Comparison of ENCODE assay signal across 8 cellular contexts in the genomic region with DNA sequence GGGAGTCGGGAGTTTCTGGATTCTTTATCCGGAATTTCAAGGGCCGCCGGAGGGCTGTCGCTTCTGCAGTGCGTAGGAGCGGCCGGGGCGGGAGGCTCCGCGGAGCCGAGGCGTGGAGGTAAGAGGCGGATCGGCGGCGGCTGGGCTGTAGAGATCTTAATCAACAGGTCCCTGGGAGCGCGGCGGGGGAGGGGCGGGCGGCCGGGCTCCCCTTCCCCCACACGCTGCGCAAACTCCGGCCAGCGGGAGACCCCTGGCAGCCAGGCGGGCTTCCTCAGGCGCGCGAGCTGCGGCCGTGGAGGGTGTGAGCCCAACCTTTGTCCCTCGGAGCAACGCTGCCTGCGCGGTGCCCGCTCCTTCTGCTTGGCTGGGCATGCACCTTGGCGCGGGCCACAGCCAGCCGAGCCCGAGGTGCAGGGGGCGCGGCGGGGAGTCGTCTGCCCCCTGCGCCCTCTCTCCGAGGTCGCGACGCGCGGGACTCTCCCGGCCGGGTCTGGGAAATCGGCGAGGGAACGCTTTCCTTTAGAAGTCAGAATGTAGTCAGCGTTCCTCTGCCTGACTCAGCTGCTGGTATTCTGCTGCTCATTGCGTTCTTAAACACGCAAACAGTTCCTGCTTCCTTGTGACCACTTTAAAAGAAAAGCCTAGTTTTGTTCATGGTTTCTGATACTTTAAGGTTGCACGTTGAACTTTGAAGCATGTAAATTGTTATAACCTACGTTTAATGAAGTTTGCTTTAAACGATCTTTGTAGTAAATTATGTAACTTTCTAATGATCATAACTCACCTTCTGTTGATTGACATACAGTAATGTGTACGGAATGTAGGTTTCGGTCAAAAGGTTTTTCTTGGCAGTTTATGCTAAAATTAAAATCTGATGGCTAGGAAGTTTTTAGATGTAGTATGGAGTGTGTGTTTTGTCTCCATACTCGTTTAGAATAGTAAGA. TPM values are rescaled to one million over a fixed set of nuclear protein-coding genes. Genes with fewer than 3 reads are reported as not detected.
DNase-seq lines count a peak whose midpoint lies in the region; ATAC-seq and TF ChIP-seq lines count a peak whose summit lies in the region.

A gene (plus strand): TSS at position 20 of the 947 bp plus-strand sequence. CDS start 37,736 bp downstream, outside the sequence.

- peak; percentile 88 for DNase-seq in EH (ENCODE audit: low read depth)
- peak; percentile 66 to 69 for DNase-seq in SJCRH30
- peak; percentile 91 for DNase-seq in choroid plexus epithelial cell (ENCODE audit: low read depth)
- no peak for DNase-seq in kidney epithelial cell (ENCODE audit: low read depth)
- DNase-seq in stimulated activated CD4-positive, alpha-beta T cell treated with anti-CD3 and anti-CD28 coated beads, Interleukin-12 subunit alpha, Interleukin-12 subunit beta, amount 100 ng/mL, for 4 hours, result peak; percentile 45
- DNase-seq in NCI-H146 (lab: John Stamatoyannopoulos, UW), result no peak

- no peaks in the 10 kb centered on the region for H3K36me3 ChIP-seq in SJCRH30
- H3K36me3 ChIP-seq in kidney epithelial cell (ENCODE audit: control insufficient read depth, insufficient read depth, low read length), result no peaks in the 10 kb centered on the region

- TF ChIP-seq CTCF in choroid plexus epithelial cell (conservative IDR thresholded peaks at IDR 0.05; ENCODE audit: low read depth, low read length) (no peak), kidney epithelial cell (IDR thresholded peaks at IDR 0.05; ENCODE audit: insufficient read depth, low read length, poor library complexity, severe bottlenecking) (no peak)

- peak within 1 kb of the TSS; percentile 87 for H3K27ac ChIP-seq in SJCRH30

- ATAC-seq in GM19463 (IDR thresholded peaks at IDR 0.05; ENCODE audit: unreplicated experiment) (peak; percentile 36), HG03521 (IDR thresholded peaks at IDR 0.05; ENCODE audit: unreplicated experiment) (peak; percentile 43)

- H3K4me1 ChIP-seq in SJCRH30, result no peaks in the 10 kb centered on the region; the same call in 1 of the 2 replicates

- H3K4me3 ChIP-seq in SJCRH30 (peak within 1 kb of the TSS; percentile 86), choroid plexus epithelial cell (ENCODE audit: low read depth, low read length) (peak within 1 kb of the TSS; percentile 98), kidney epithelial cell (ENCODE audit: low read depth, low read length) (peak within 1 kb of the TSS; percentile 99)

- no peaks in the 10 kb centered on the region for H3K27me3 ChIP-seq in SJCRH30
- no peaks in the 10 kb centered on the region for H3K27me3 ChIP-seq in kidney epithelial cell (ENCODE audit: control insufficient read depth, insufficient read depth, low read length)

- no peaks in the 10 kb centered on the region for H3K9me3 ChIP-seq in SJCRH30 (replicated peaks)

RNA-seq across cellular contexts. Expression of the gene that starts here (rescaled TPM):
- total RNA-seq in SJCRH30 (2014; rRNA removed; shearing (Covaris generic)), result 23.8 and 24.2 TPM in 2 replicates
- total RNA-seq in kidney epithelial cell, result 16.2 and 25.3 TPM in 2 replicates

Comparison
In these comparisons a context has a peak if more than half of its experiments do, and no peak if none do; other contexts are left out.
1. DNase-seq: peak in EH (single experiment), SJCRH30 (2 of 2), choroid plexus epithelial cell (single experiment) and stimulated activated CD4-positive, alpha-beta T cell treated with anti-CD3 and anti-CD28 coated beads, Interleukin-12 subunit alpha, Interleukin-12 subunit beta, amount 100 ng/mL, for 4 hours (single experiment); none in kidney epithelial cell (single experiment) and NCI-H146 (single experiment).
2. Peak in every context shown above with its lines, with median percentiles within 50 percentile points of each other: H3K4me3 ChIP-seq.